In genomic region chr15:25068696-25069095, GRCh38 we compare ENCODE assay signal across 29 cellular contexts.
"Had no signal": no experiment of that assay in that cellular context is flagged by ENCODE, and none has a peak within 500 bp of the region (broad histone marks: within the 10 kb centered on the region; RNA-seq: fewer than 3 reads in every experiment).

No MANE protein-coding gene starts in this region.

- H3K4me3 ChIP-seq: left lung, smooth muscle cell, stomach had no signal

- H3K9ac ChIP-seq: parathyroid adenoma had no signal

- H3K27me3 Mint-ChIP-seq: activated B cell treated with CpG ODN at 0.5 μM for 24 hours; activated CD4-positive, alpha-beta T cell treated with anti-CD3 and anti-CD28 coated beads for 36 hours; activated naive CD8-positive, alpha-beta T cell treated with anti-CD3 and anti-CD28 coated beads for 36 hours; central memory CD8-positive, alpha-beta T cell; stimulated activated memory B cell treated with anti-CD40 and anti-IgM and Interleukin-4, amounts not matched to agents 10 μg/mL and 1 μg/mL and 100 μg/mL, for 72 hours; T-helper 17 cell had no signal

- H3K27ac Mint-ChIP-seq: activated B cell treated with CpG ODN at 0.5 μM for 24 hours; activated CD4-positive, alpha-beta T cell treated with anti-CD3 and anti-CD28 coated beads for 36 hours; activated naive CD8-positive, alpha-beta T cell treated with anti-CD3 and anti-CD28 coated beads for 36 hours; immature natural killer cell; nephron progenitor cell; stimulated activated memory B cell treated with anti-CD40 and anti-IgM and Interleukin-4, amounts not matched to agents 10 μg/mL and 1 μg/mL and 100 μg/mL, for 72 hours; T-helper 17 cell had no signal

- H3K27ac ChIP-seq: breast epithelium, left lung, parathyroid adenoma, stomach, thoracic aorta had no signal

- H3K4me1 Mint-ChIP-seq: activated B cell treated with CpG ODN at 0.5 μM for 24 hours; activated CD4-positive, alpha-beta T cell treated with anti-CD3 and anti-CD28 coated beads for 36 hours; activated naive CD8-positive, alpha-beta T cell treated with anti-CD3 and anti-CD28 coated beads for 36 hours; central memory CD8-positive, alpha-beta T cell; nephron progenitor cell; stimulated activated memory B cell treated with anti-CD40 and anti-IgM and Interleukin-4, amounts not matched to agents 10 μg/mL and 1 μg/mL and 100 μg/mL, for 72 hours; T-helper 17 cell had no signal

- H3K4me1 ChIP-seq: breast epithelium, left lung, parathyroid adenoma, stomach had no signal

- DNase-seq: activated B cell treated with CpG ODN at 0.5 μM for 24 hours; activated CD4-positive, alpha-beta T cell treated with anti-CD3 and anti-CD28 coated beads for 36 hours; activated CD4-positive, alpha-beta T cell treated with anti-CD3 and anti-CD28 coated beads, Interleukin-2, amount 50 U/mL, for 48 hours; activated CD8-positive, alpha-beta memory T cell treated with anti-CD3 and anti-CD28 coated beads, Interleukin-2, amount 50 U/mL, for 48 hours; activated naive CD4-positive, alpha-beta T cell treated with Interleukin-2 at 50 U/mL for 16 hours; activated naive CD8-positive, alpha-beta T cell treated with anti-CD3 and anti-CD28 coated beads for 36 hours; activated T-cell treated with anti-CD3 and anti-CD28 coated beads, Interleukin-2, amount 50 U/mL, for 48 hours; amniotic stem cell; cortex of kidney; erythroblast; foreskin fibroblast; immature natural killer cell; kidney glomerular epithelial cell; left lung; mammary epithelial cell; midbrain; nephron progenitor cell; nucleus accumbens; stimulated activated CD4-positive, alpha-beta T cell treated with anti-CD3 and anti-CD28 coated beads, Interleukin-15, amount 100 ng/mL, for 24 hours; stomach; SW 1271; T-helper 17 cell had no signal

- FAIRE-seq: endometrium had no signal

- H3K4me3 Mint-ChIP-seq: activated B cell treated with CpG ODN at 0.5 μM for 24 hours; activated CD4-positive, alpha-beta T cell treated with anti-CD3 and anti-CD28 coated beads for 36 hours; activated naive CD8-positive, alpha-beta T cell treated with anti-CD3 and anti-CD28 coated beads for 36 hours; central memory CD8-positive, alpha-beta T cell; immature natural killer cell; nephron progenitor cell; stimulated activated memory B cell treated with anti-CD40 and anti-IgM and Interleukin-4, amounts not matched to agents 10 μg/mL and 1 μg/mL and 100 μg/mL, for 72 hours; T-helper 17 cell had no signal

- H3K27me3 ChIP-seq: breast epithelium, left lung, stomach had no signal
